In the genomic region with DNA sequence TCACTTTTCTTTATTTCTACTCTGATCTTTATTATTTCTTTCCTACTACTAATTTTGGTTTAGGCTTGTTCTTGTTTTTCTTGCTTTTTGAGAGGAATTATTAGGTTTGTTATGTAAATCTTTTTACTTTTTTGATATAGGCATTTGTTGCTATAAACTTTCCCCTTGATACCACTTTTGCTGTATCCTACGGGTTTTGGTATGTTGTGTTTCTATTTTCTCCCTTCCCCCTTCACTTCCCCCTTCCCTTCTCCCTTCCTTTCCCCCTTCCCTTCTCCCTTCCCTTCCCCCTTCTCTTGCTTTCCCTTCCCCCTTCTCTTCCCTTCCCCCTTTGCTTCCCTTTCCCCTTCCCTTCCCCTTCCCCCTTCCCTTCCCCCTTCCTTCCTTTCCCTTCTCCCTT, we compare ENCODE assay signal across 35 cellular contexts.
"Had no signal": no experiment of that assay in that cellular context is flagged by ENCODE, and none has a peak within 500 bp of the region (broad histone marks: within the 10 kb centered on the region; RNA-seq: fewer than 3 reads in every experiment).

No MANE protein-coding gene starts in this region.

- H3K27ac ChIP-seq: KMS-11 had no signal

- H3K4me2 ChIP-seq: KMS-11 had no signal

- H3K4me3 ChIP-seq: MG63 had no signal

- H3K27me3 ChIP-seq: MG63 had no signal

- H3K36me3 ChIP-seq: MG63 had no signal

- H3K9me3 ChIP-seq: MG63 had no signal

- H3K9ac ChIP-seq: KMS-11 had no signal

- DNase-seq: Karpas-422, Kasumi-1, MG63, MM.1S, MV-4-11, NCI-H1048, NCI-H1092, NCI-H1092 treated with DMSO at 0.1 percent for 48 hours, NCI-H1105, NCI-H1105 treated with DMSO at 0.1 percent for 48 hours, NCI-H1417, NCI-H1417 treated with DMSO at 0.1 percent for 48 hours, NCI-H1436, NCI-H1436 treated with DMSO at 0.1 percent for 48 hours, NCI-H146, NCI-H1694, NCI-H1694 treated with DMSO at 0.1 percent for 48 hours, NCI-H187, NCI-H187 treated with DMSO at 0.1 percent for 48 hours, NCI-H1930, NCI-H2029, NCI-H2029 treated with DMSO at 0.1 percent for 48 hours, NCI-H2081, NCI-H2081 treated with DMSO at 0.1 percent for 48 hours, NCI-H2107, NCI-H2171, NCI-H2171 treated with DMSO at 0.1 percent for 48 hours, NCI-H2227 treated with DMSO at 0.1 percent for 48 hours, NCI-H226, NCI-H345, NCI-H446, NCI-H446 treated with DMSO at 0.1 percent for 48 hours, NCI-H510A, NCI-H510A treated with DMSO at 0.1 percent for 48 hours had no signal
